In the genomic region with DNA sequence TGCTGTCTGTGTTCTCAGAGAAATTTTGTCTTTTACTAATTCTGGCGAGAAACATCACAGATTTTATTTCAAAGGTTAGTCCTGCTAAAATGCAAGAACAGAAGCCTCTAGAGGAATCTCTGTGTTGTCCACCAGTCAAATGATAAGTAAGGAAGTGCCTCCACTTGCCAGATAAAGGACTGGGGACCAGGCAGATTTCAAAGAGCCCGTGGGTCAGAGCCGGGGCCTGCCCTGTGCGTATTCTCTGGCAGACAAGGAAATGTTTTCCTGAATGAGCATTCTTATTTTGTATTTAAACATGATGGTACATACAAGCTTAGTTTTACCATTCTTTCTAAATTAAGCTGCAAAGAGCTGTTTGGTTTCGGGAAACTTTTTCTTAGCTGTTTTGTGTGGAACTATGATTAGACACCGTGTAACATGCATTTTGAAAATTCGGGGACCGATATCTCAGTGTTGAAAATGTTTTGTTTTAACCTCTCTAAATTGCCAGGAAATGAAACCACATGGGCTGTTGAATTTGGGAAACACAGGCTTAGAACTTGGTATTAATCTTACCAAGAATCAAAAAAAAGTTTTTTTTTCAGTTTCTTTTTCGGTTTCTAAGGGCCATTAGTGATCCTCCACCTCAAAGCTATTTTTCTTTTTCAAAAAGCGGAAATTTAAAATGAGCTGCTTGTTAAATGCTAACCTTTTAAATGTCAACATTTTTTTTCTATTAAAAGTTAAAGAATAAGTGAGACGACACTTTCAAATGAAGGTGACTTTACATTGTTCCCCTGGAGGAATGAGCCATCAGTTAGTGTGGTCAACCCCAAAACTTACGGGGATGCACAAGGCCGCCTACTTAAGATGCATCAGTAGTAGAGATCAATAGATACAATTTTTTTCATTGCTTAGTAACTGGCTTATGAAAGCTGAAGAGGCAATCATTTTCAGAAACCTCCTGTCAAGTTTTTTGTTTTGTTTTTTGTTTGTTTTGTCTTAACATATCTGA, we compare ENCODE assay signal across 1 cellular context.
TF ChIP-seq lines count a peak whose summit lies in the region.

No MANE protein-coding gene starts in this region.

TF ChIP-seq in GM23338, 12 proteins besides CTCF, POLR2A, EP300 and RAD21 (continued from another document):
- TF ChIP-seq, protein P1, sequence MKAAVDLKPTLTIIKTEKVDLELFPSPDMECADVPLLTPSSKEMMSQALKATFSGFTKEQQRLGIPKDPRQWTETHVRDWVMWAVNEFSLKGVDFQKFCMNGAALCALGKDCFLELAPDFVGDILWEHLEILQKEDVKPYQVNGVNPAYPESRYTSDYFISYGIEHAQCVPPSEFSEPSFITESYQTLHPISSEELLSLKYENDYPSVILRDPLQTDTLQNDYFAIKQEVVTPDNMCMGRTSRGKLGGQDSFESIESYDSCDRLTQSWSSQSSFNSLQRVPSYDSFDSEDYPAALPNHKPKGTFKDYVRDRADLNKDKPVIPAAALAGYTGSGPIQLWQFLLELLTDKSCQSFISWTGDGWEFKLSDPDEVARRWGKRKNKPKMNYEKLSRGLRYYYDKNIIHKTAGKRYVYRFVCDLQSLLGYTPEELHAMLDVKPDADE (IDR thresholded peaks at IDR 0.05): no peak
- TF ChIP-seq ZNF331 (CRISPR knock-in tag; IDR thresholded peaks at IDR 0.05; ENCODE audit: low read depth) (no peak), EZH2phosphoT487 (IDR thresholded peaks at IDR 0.05; ENCODE audit: unreplicated experiment) (no peak), STAT1 (IDR thresholded peaks at IDR 0.05; ENCODE audit: unreplicated experiment) (no peak), POLR2AphosphoS5 (IDR thresholded peaks at IDR 0.05; ENCODE audit: low read depth) (no peak)
- TF ChIP-seq, protein P2, sequence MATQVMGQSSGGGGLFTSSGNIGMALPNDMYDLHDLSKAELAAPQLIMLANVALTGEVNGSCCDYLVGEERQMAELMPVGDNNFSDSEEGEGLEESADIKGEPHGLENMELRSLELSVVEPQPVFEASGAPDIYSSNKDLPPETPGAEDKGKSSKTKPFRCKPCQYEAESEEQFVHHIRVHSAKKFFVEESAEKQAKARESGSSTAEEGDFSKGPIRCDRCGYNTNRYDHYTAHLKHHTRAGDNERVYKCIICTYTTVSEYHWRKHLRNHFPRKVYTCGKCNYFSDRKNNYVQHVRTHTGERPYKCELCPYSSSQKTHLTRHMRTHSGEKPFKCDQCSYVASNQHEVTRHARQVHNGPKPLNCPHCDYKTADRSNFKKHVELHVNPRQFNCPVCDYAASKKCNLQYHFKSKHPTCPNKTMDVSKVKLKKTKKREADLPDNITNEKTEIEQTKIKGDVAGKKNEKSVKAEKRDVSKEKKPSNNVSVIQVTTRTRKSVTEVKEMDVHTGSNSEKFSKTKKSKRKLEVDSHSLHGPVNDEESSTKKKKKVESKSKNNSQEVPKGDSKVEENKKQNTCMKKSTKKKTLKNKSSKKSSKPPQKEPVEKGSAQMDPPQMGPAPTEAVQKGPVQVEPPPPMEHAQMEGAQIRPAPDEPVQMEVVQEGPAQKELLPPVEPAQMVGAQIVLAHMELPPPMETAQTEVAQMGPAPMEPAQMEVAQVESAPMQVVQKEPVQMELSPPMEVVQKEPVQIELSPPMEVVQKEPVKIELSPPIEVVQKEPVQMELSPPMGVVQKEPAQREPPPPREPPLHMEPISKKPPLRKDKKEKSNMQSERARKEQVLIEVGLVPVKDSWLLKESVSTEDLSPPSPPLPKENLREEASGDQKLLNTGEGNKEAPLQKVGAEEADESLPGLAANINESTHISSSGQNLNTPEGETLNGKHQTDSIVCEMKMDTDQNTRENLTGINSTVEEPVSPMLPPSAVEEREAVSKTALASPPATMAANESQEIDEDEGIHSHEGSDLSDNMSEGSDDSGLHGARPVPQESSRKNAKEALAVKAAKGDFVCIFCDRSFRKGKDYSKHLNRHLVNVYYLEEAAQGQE (IDR thresholded peaks at IDR 0.05; ENCODE audit: unreplicated experiment): no peak
